Comparison of ENCODE assay signal across 9 cellular contexts in genomic region chr16:30368122-30368791, GRCh38. TPM values are rescaled to one million over a fixed set of nuclear protein-coding genes. Genes with fewer than 3 reads are reported as not detected.
DNase-seq lines count a peak whose midpoint lies in the region; ATAC-seq and TF ChIP-seq lines count a peak whose summit lies in the region.
"Had no signal": no experiment of that assay in that cellular context is flagged by ENCODE, and none has a peak within 500 bp of the region (broad histone marks: within the 10 kb centered on the region; RNA-seq: fewer than 3 reads in every experiment).

No MANE protein-coding gene starts in this region.

- H3K36me3 Mint-ChIP-seq in T-helper 17 cell (ENCODE audit: low read depth) = peaks cover 5% of the 10 kb centered on the region

- H3K36me3 ChIP-seq in cardiac muscle cell = no peaks in the 10 kb centered on the region

- peak overlapping the region; percentile 89 for H3K27ac ChIP-seq in cardiac muscle cell

- H3K4me1 Mint-ChIP-seq in T-helper 17 cell = peaks cover 57% of the 10 kb centered on the region

- H3K9me3 ChIP-seq in cardiac muscle cell (ENCODE audit: low read depth) = no peaks in the 10 kb centered on the region
- no peaks in the 10 kb centered on the region for H3K9me3 ChIP-seq in T-helper 17 cell (ENCODE audit: control insufficient read depth, low read length, poor library complexity, severe bottlenecking)

- peak overlapping the region; percentile 94 for H3K4me3 Mint-ChIP-seq in T-helper 17 cell

- intact Hi-C loops in Right ventricle myocardium inferior (cut with DNase I) = loop anchor here (1.0 kb wide), 1 partner anchor 13 kb away; the partner anchor contains the start of gene CD2BP2

- H3K4me3 ChIP-seq in cardiac muscle cell (peak overlapping the region; percentile 91), retinal pigment epithelial cell (ENCODE audit: low read length) (peak overlapping the region; percentile 87)

- no peak for ATAC-seq in Right ventricle myocardium inferior
- ATAC-seq in T-helper 17 cell = no peak
- ATAC-seq in GM18858 (IDR thresholded peaks at IDR 0.05; ENCODE audit: unreplicated experiment) = no peak

- no peak for TF ChIP-seq CTCF in cardiac muscle cell (IDR thresholded peaks at IDR 0.05; ENCODE audit: low read depth, low read length)
- no peak for TF ChIP-seq CTCF in retinal pigment epithelial cell (conservative IDR thresholded peaks at IDR 0.05; ENCODE audit: low read depth, low read length)

- no peaks in the 10 kb centered on the region for H3K27me3 ChIP-seq in cardiac muscle cell

- H3K4me1 ChIP-seq in cardiac muscle cell (ENCODE audit: low read depth) = peaks cover 41% of the 10 kb centered on the region

- peak overlapping the region; percentile 94 for H3K27ac Mint-ChIP-seq in T-helper 17 cell

- H3K27me3 Mint-ChIP-seq in T-helper 17 cell = no peaks in the 10 kb centered on the region

- DNase-seq in cardiac muscle cell (ENCODE audit: low read depth in 1 of 2, low spot score in 1 of 2) (peak in 1 of 2 donors; percentile 62), Right ventricle myocardium inferior (ENCODE audit: missing footprints) (no peak), T-helper 17 cell (no peak), fibroblast of peridontal ligament (ENCODE audit: extremely low read depth) (peak; percentile 51), retinal pigment epithelial cell (ENCODE audit: low read depth) (no peak), cortex of kidney (lab: John Stamatoyannopoulos, UW) (no peak), mucosa of gallbladder (ENCODE audit: low spot score) (no peak)

RNA-seq across cellular contexts. Expression of gene TBC1D10B, which starts 2.0 kb away (rescaled TPM):
- total RNA-seq in cardiac muscle cell = 50.7 and 58.4 TPM in 2 replicates
- polyA plus RNA-seq in cardiac muscle cell = 39.9 and 51.3 TPM in 2 replicates
- total RNA-seq in Right ventricle myocardium inferior = 26.0 TPM
- total RNA-seq in T-helper 17 cell = 10 to 100 TPM; 27.4 to 28.8 TPM
- total RNA-seq in mucosa of gallbladder = 60.6 TPM

RNA-seq across cellular contexts. Expression of gene MYL11, which starts 6.3 kb away (rescaled TPM):
- total RNA-seq in cardiac muscle cell (1.5 TPM in 1 of 2 replicates, not detected in the other), Right ventricle myocardium inferior (not detected), T-helper 17 cell (1 to 10 TPM in 1 of 2 donors, not detected in 1; 1.8 TPM), mucosa of gallbladder (1.3 TPM)
- 0.69 and 5.5 TPM in 2 replicates for polyA plus RNA-seq in cardiac muscle cell
- total RNA-seq: pulmonary artery endothelial cell had no signal

RNA-seq across cellular contexts. Expression of gene CD2BP2, which starts 13.1 kb away (rescaled TPM):
- total RNA-seq in cardiac muscle cell = 56.7 and 63.1 TPM in 2 replicates
- 47.2 TPM in 2 replicates for polyA plus RNA-seq in cardiac muscle cell
- total RNA-seq in Right ventricle myocardium inferior = 35.0 TPM
- total RNA-seq in T-helper 17 cell = 10 to 100 TPM; 35.5 to 44.8 TPM
- 71.2 TPM for total RNA-seq in mucosa of gallbladder

RNA-seq across cellular contexts. Expression of gene SEPTIN1, which starts 14.1 kb away (rescaled TPM):
- total RNA-seq in cardiac muscle cell = 0.92 and 0.95 TPM in 2 replicates
- 8.7 and 11.9 TPM in 2 replicates for polyA plus RNA-seq in cardiac muscle cell
- 1.4 TPM for total RNA-seq in Right ventricle myocardium inferior
- 100 to 1,000 TPM; 192 to 220 TPM for total RNA-seq in T-helper 17 cell
- 11.5 TPM for total RNA-seq in mucosa of gallbladder

RNA-seq across cellular contexts. Expression of gene ZNF48, which starts 27.0 kb away (rescaled TPM):
- total RNA-seq in cardiac muscle cell = 29.5 and 32.3 TPM in 2 replicates
- 12.5 and 20.8 TPM in 2 replicates for polyA plus RNA-seq in cardiac muscle cell
- total RNA-seq in Right ventricle myocardium inferior = 5.3 TPM
- 1 to 10 TPM; 6.2 to 6.7 TPM for total RNA-seq in T-helper 17 cell
- 11.8 TPM for total RNA-seq in mucosa of gallbladder
